16 cellular contexts compared by ENCODE assay signal in the genomic region with DNA sequence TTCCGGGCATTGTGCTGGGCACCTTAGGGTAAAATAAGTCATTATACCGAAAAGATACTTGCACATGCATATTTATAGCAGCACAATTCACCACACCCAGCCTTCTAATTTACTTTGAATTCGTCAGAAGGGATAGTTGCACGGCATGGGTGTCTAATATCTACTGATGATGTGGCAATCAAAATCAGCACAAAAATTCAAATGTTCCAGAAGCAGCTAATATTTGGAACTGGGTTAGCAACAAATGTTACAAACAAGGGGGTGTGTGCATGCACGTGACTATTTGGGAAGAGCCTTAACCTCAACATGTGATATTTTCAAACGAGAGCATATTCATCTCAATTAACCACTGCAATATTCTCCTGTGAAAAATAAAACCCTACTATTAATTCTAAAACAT.
DNase-seq lines count a peak whose midpoint lies in the region; ATAC-seq and TF ChIP-seq lines count a peak whose summit lies in the region.
"Had no signal": no experiment of that assay in that cellular context is flagged by ENCODE, and none has a peak within 500 bp of the region (broad histone marks: within the 10 kb centered on the region; RNA-seq: fewer than 3 reads in every experiment).

No MANE protein-coding gene starts in this region.

- H3K27me3 ChIP-seq in heart left ventricle (no peaks in the 10 kb centered on the region), stomach (no peaks in the 10 kb centered on the region), Karpas-422 (ENCODE audit: low read length) (no peaks in the 10 kb centered on the region)
- H3K27me3 ChIP-seq: neutrophil had no signal

- H3K4me1 ChIP-seq in heart left ventricle = peaks cover under 1 to 74% (median 45%) of the 10 kb centered on the region in 12 donors
- peaks cover 0 to 43% (median 16%) of the 10 kb centered on the region in 4 donors for H3K4me1 ChIP-seq in stomach
- H3K4me1 ChIP-seq in Karpas-422 (ENCODE audit: low read length) = no peaks in the 10 kb centered on the region
- H3K4me1 ChIP-seq: HAP-1 had no signal

- H3K4me3 ChIP-seq in heart left ventricle = peak overlapping the region in 1 of 12 donors; percentile 5
- H3K4me3 ChIP-seq in stomach = no peak overlapping the region
- H3K4me3 ChIP-seq in Karpas-422 (ENCODE audit: low read length) = no peak overlapping the region
- H3K4me3 ChIP-seq: HAP-1 had no signal

- WGBS in heart left ventricle, 4 donors = 53 to 60% (median 57%) methylated on average over 6 of the region's 6 CpGs
- 75 to 83% (median 78%) methylated on average over 6 of the region's 6 CpGs for WGBS in stomach, 5 donors

- no peak for TF ChIP-seq POLR2A in heart left ventricle (IDR thresholded peaks at IDR 0.05)
- no peak for TF ChIP-seq POLR2A in stomach (IDR thresholded peaks at IDR 0.05)

- ATAC-seq in heart left ventricle = peak in 3 of 4 donors; percentile 16 to 60 (median 24)
- no peak for ATAC-seq in GM19328 (IDR thresholded peaks at IDR 0.05; ENCODE audit: unreplicated experiment)

- H3K4me2 ChIP-seq in Karpas-422 (ENCODE audit: low read depth, low read length, poor library complexity, severe bottlenecking) = no peak overlapping the region

- no peaks in the 10 kb centered on the region for H3K9me2 ChIP-seq in Karpas-422 (replicated peaks; ENCODE audit: insufficient read depth, low read length)

- H3K27ac ChIP-seq in caudate nucleus (ENCODE audit: low read depth, low read length) (peak overlapping the region; percentile 68), heart left ventricle (peak overlapping the region in 5 of 12 donors; percentile 2 to 57 (median 30)), stomach (peak overlapping the region in 4 of 5 donors; percentile 6 to 64 (median 41)), Karpas-422 (ENCODE audit: low read length) (no peak overlapping the region)
- H3K27ac ChIP-seq: neutrophil had no signal

- TF ChIP-seq CTCF in heart left ventricle (IDR thresholded peaks at IDR 0.05) = no peak
- no peak for TF ChIP-seq CTCF in stomach (IDR thresholded peaks at IDR 0.05)

- H3K36me3 ChIP-seq in heart left ventricle (no peaks in the 10 kb centered on the region), stomach (no peaks in the 10 kb centered on the region), Karpas-422 (ENCODE audit: insufficient read depth, low read length) (no peaks in the 10 kb centered on the region)
- H3K36me3 ChIP-seq: HAP-1, neutrophil had no signal

- DNase-seq in EH (ENCODE audit: low read depth) (peak; percentile 41), caudate nucleus (lab: John Stamatoyannopoulos, UW) (no peak), heart left ventricle (no peak), stomach (no peak), Karpas-422 (no peak), COLO668 (lab: John Stamatoyannopoulos, UW; ENCODE audit: unreplicated experiment) (no peak), hippocampal formation (lab: John Stamatoyannopoulos, UW) (no peak)
- DNase-seq: activated CD4-positive, alpha-beta memory T cell treated with anti-CD3 and anti-CD28 coated beads for 36 hours; AML-193; DMS79; Kasumi-1; NCI-H1694 treated with DMSO at 0.1 percent for 48 hours; NCI-H69 had no signal

- H3K9me3 ChIP-seq in heart left ventricle (no peaks in the 10 kb centered on the region), stomach (no peaks in the 10 kb centered on the region), Karpas-422 (ENCODE audit: low read length) (no peaks in the 10 kb centered on the region)
- H3K9me3 ChIP-seq: HAP-1, neutrophil had no signal

- no peak overlapping the region for H2AFZ ChIP-seq in Karpas-422 (ENCODE audit: low read length)

- H3K79me2 ChIP-seq in Karpas-422 (ENCODE audit: low read length) = no peaks in the 10 kb centered on the region

- no peaks in the 10 kb centered on the region for H4K20me1 ChIP-seq in Karpas-422 (ENCODE audit: insufficient read depth, low read depth, low read length)

- TF ChIP-seq EP300 in stomach (IDR thresholded peaks at IDR 0.05) = no peak

- H3K9ac ChIP-seq in Karpas-422 (ENCODE audit: low read length) = no peak overlapping the region

- intact Hi-C loops in heart left ventricle (cut with DNase I) = no loop called here
- intact Hi-C loops in stomach (cut with DNase I; ENCODE audit: low total_unique reads) = no loop called here
